Comparison of ENCODE assay signal across 14 cellular contexts in genomic region chr14:38107216-38107631, GRCh38.
DNase-seq lines count a peak whose midpoint lies in the region; ATAC-seq and FAIRE-seq lines count a peak whose summit lies in the region.
"Had no signal": no experiment of that assay in that cellular context is flagged by ENCODE, and none has a peak within 500 bp of the region (broad histone marks: within the 10 kb centered on the region; RNA-seq: fewer than 3 reads in every experiment).

No MANE protein-coding gene starts in this region.

- H3K27ac Mint-ChIP-seq in activated naive CD8-positive, alpha-beta T cell treated with anti-CD3 and anti-CD28 coated beads for 36 hours, result peak overlapping the region; percentile 47
- H3K27ac Mint-ChIP-seq: stimulated activated memory B cell treated with anti-CD40 and anti-IgM and Interleukin-4, amounts not matched to agents 10 μg/mL and 1 μg/mL and 100 μg/mL, for 72 hours; T-cell had no signal

- DNase-seq in activated naive CD8-positive, alpha-beta T cell treated with anti-CD3 and anti-CD28 coated beads for 36 hours, result peak; percentile 15
- DNase-seq in AML-193 (lab: John Stamatoyannopoulos, UW) (no peak), GOT3 (lab: John Stamatoyannopoulos, UW) (no peak), HTR-8/SVneo (ENCODE audit: insufficient read length, low spot score) (no peak), NCI-H2107 (lab: John Stamatoyannopoulos, UW) (no peak)
- DNase-seq: activated CD4-positive, alpha-beta T cell treated with anti-CD3 and anti-CD28 coated beads, Interleukin-2, amount 50 U/mL, for 4 hours; cortex of kidney; NCI-H1930; ovary; T-cell had no signal

- no peak for FAIRE-seq in HTR-8/SVneo (lab: Jason Lieb, UNC)

- peak; percentile 77 for ATAC-seq in GM18511 (IDR thresholded peaks at IDR 0.05; ENCODE audit: unreplicated experiment)
- ATAC-seq in GM21390 (IDR thresholded peaks at IDR 0.05; ENCODE audit: unreplicated experiment), result peak; percentile 91
- ATAC-seq in HG03196 (IDR thresholded peaks at IDR 0.05; ENCODE audit: unreplicated experiment), result peak; percentile 69
- ATAC-seq: stimulated activated memory B cell treated with anti-CD40 and anti-IgM and Interleukin-4, amounts not matched to agents 10 μg/mL and 1 μg/mL and 100 μg/mL, for 72 hours; T-cell had no signal

- H3K27me3 Mint-ChIP-seq in activated naive CD8-positive, alpha-beta T cell treated with anti-CD3 and anti-CD28 coated beads for 36 hours, result no peaks in the 10 kb centered on the region
- H3K27me3 Mint-ChIP-seq: stimulated activated memory B cell treated with anti-CD40 and anti-IgM and Interleukin-4, amounts not matched to agents 10 μg/mL and 1 μg/mL and 100 μg/mL, for 72 hours; T-cell had no signal

- H3K36me3 Mint-ChIP-seq in activated naive CD8-positive, alpha-beta T cell treated with anti-CD3 and anti-CD28 coated beads for 36 hours, result peaks cover 7% of the 10 kb centered on the region
- H3K36me3 Mint-ChIP-seq: stimulated activated memory B cell treated with anti-CD40 and anti-IgM and Interleukin-4, amounts not matched to agents 10 μg/mL and 1 μg/mL and 100 μg/mL, for 72 hours; T-cell had no signal

- H3K4me3 Mint-ChIP-seq in activated naive CD8-positive, alpha-beta T cell treated with anti-CD3 and anti-CD28 coated beads for 36 hours, result no peak overlapping the region
- H3K4me3 Mint-ChIP-seq: stimulated activated memory B cell treated with anti-CD40 and anti-IgM and Interleukin-4, amounts not matched to agents 10 μg/mL and 1 μg/mL and 100 μg/mL, for 72 hours; T-cell had no signal

- peaks cover 14% of the 10 kb centered on the region for H3K4me1 Mint-ChIP-seq in activated naive CD8-positive, alpha-beta T cell treated with anti-CD3 and anti-CD28 coated beads for 36 hours
- H3K4me1 Mint-ChIP-seq: stimulated activated memory B cell treated with anti-CD40 and anti-IgM and Interleukin-4, amounts not matched to agents 10 μg/mL and 1 μg/mL and 100 μg/mL, for 72 hours had no signal

- peaks cover 11% of the 10 kb centered on the region for H3K9me3 Mint-ChIP-seq in activated naive CD8-positive, alpha-beta T cell treated with anti-CD3 and anti-CD28 coated beads for 36 hours
